ENCODE assay signal across 22 cellular contexts in genomic region chr2:234502919-234503285, GRCh38. TPM values are rescaled to one million over a fixed set of nuclear protein-coding genes. Genes with fewer than 3 reads are reported as not detected.
A peak's percentile ranks its signal among the peaks of the same experiment; 100 is the strongest.
DNase-seq lines count a peak whose midpoint lies in the region; ATAC-seq, FAIRE-seq and TF ChIP-seq lines count a peak whose summit lies in the region.
"Had no signal": no experiment of that assay in that cellular context is flagged by ENCODE, and none has a peak within 500 bp of the region (broad histone marks: within the 10 kb centered on the region; RNA-seq: fewer than 3 reads in every experiment).

No MANE protein-coding gene starts in this region.

- POLR2A ChIA-PET in HepG2 (lab: Yijun Ruan, JAX) = no interaction called here

- no peak overlapping the region for H3K4me3 ChIP-seq in liver (ENCODE audit: low read depth in 1 of 3, low read length in 3 of 3)
- no peak overlapping the region for H3K4me3 ChIP-seq in HepG2 (replicated peaks in 1 of 3; ENCODE audit: insufficient read depth in 1 of 3, low read depth in 2 of 3, low read length in 3 of 3)
- H3K4me3 ChIP-seq in astrocyte (ENCODE audit: insufficient read depth, low read depth, low read length) = peak overlapping the region; percentile 8
- H3K4me3 ChIP-seq in Peyer's patch = no peak overlapping the region
- H3K4me3 ChIP-seq: esophagus muscularis mucosa, prostate gland, upper lobe of right lung had no signal

- no peaks in the 10 kb centered on the region for H4K20me1 ChIP-seq in HepG2 (ENCODE audit: insufficient read depth, low read length)
- H4K20me1 ChIP-seq in astrocyte (ENCODE audit: insufficient read depth, low read length) = no peaks in the 10 kb centered on the region

- H3K4me1 ChIP-seq in liver (ENCODE audit: control insufficient read depth in 4 of 4, insufficient read depth in 4 of 4, low read length in 3 of 4) = no peaks in the 10 kb centered on the region
- no peaks in the 10 kb centered on the region for H3K4me1 ChIP-seq in HepG2 (ENCODE audit: insufficient read depth, low read length)
- peaks cover 12% of the 10 kb centered on the region for H3K4me1 ChIP-seq in astrocyte (ENCODE audit: insufficient read depth, low read length)
- peaks cover 14% of the 10 kb centered on the region for H3K4me1 ChIP-seq in foreskin keratinocyte
- peaks cover 0 to 3% (median 0%) of the 10 kb centered on the region in 4 donors for H3K4me1 ChIP-seq in Peyer's patch
- H3K4me1 ChIP-seq: prostate gland, upper lobe of right lung had no signal

- no peak for FAIRE-seq in HepG2 (lab: Jason Lieb, UNC)
- peak; percentile 52 for FAIRE-seq in astrocyte (lab: Jason Lieb, UNC)
- FAIRE-seq: G401.6 had no signal

- intact Hi-C loops in HepG2 (cut with micrococcal nuclease; ENCODE audit: unreplicated experiment) = no loop called here

- no peak overlapping the region for H3K4me3 Mint-ChIP-seq in astrocyte (ENCODE audit: unreplicated experiment)
- H3K4me3 Mint-ChIP-seq: B cell; CD8-positive, alpha-beta memory T cell had no signal

- TF ChIP-seq POLR2A in HepG2 (IDR thresholded peaks at IDR 0.05; ENCODE audit: insufficient read depth in 1 of 2, low read depth in 2 of 2, low read length in 2 of 2) = no peak
- no peak for TF ChIP-seq POLR2A in Peyer's patch (IDR thresholded peaks at IDR 0.05)

- H3K9ac ChIP-seq in liver (ENCODE audit: low read depth in 1 of 2, low read length in 2 of 2) (no peak overlapping the region), HepG2 (ENCODE audit: insufficient read depth, low read depth, low read length) (no peak overlapping the region), astrocyte (ENCODE audit: low read length) (no peak overlapping the region)

- TF ChIP-seq RAD21 in liver (IDR thresholded peaks at IDR 0.05) (no peak), HepG2 (CRISPR knock-in tag; IDR thresholded peaks at IDR 0.05) (no peak)

- TF ChIP-seq CTCF in liver (IDR thresholded peaks at IDR 0.05; ENCODE audit: low read depth, low read length, missing input control) (no peak), HepG2 (CRISPR knock-in tag; IDR thresholded peaks at IDR 0.05) (no peak), astrocyte (IDR thresholded peaks at IDR 0.05; ENCODE audit: insufficient read depth, low read depth, low read length) (no peak), foreskin keratinocyte (conservative IDR thresholded peaks at IDR 0.05) (no peak), Peyer's patch (IDR thresholded peaks at IDR 0.05) (no peak)

- H3K4me1 Mint-ChIP-seq in astrocyte (ENCODE audit: low read depth, unreplicated experiment) = peaks cover 12% of the 10 kb centered on the region

- H3K36me3 Mint-ChIP-seq in astrocyte (ENCODE audit: low read depth, unreplicated experiment) = no peaks in the 10 kb centered on the region

- H3K9me3 ChIP-seq in liver (ENCODE audit: control insufficient read depth in 4 of 4, low read length in 3 of 4) (no peaks in the 10 kb centered on the region), HepG2 (ENCODE audit: low read length) (no peaks in the 10 kb centered on the region), astrocyte (ENCODE audit: insufficient read depth, low read depth, low read length) (no peaks in the 10 kb centered on the region), Peyer's patch (no peaks in the 10 kb centered on the region)
- H3K9me3 ChIP-seq: esophagus muscularis mucosa, prostate gland, upper lobe of right lung had no signal

- CTCF ChIA-PET in HepG2 (lab: Yijun Ruan, JAX; ENCODE audit: low intra/inter-chr PET ratio, low total read pairs) = no interaction called here

- no peaks in the 10 kb centered on the region for H3K9me3 Mint-ChIP-seq in astrocyte (ENCODE audit: unreplicated experiment)
- H3K9me3 Mint-ChIP-seq: CD8-positive, alpha-beta memory T cell had no signal

- BruUV-seq in HepG2 (replicated peaks; lab: Mats Ljungman, UMichigan) = no TSS peak

- no peak for DNase-seq in HepG2 (ENCODE audit: low spot score)
- no peak for DNase-seq in astrocyte (ENCODE audit: low read depth)
- DNase-seq in foreskin keratinocyte = peak in 1 of 2 donors; percentile 73
- DNase-seq in activated gamma-delta T cell treated with Interleukin-2 at 50 U/mL for 16 hours = no peak
- no peak for DNase-seq in Peyer's patch
- DNase-seq: activated CD4-positive, alpha-beta T cell treated with anti-CD3 and anti-CD28 coated beads, Interleukin-2, amount 50 U/mL, for 4 hours; activated CD4-positive, CD25-positive, alpha-beta regulatory T cell; activated effector memory CD4-positive, alpha-beta T cell treated with anti-CD3 and anti-CD28 coated beads, Interleukin-2, amount 50 U/mL, for 16 hours; CD8-positive, alpha-beta memory T cell; cortex of kidney; DMS153; hypothalamus; left ventricle myocardium superior; NCI-H1930; upper lobe of right lung had no signal

- no peak overlapping the region for H3K27ac Mint-ChIP-seq in astrocyte (ENCODE audit: unreplicated experiment)
- H3K27ac Mint-ChIP-seq: B cell had no signal

- H3K4me2 ChIP-seq in HepG2 (ENCODE audit: low read depth, low read length) (no peak overlapping the region), astrocyte (ENCODE audit: low read length) (peak overlapping the region; percentile 68)

- 59% methylated on average over 3 of the region's 3 CpGs for WGBS in liver
- whole genome bisulfite sequencing in HepG2 (ENCODE audit: low lambda C conversion rate) = 34% methylated on average over 3 of the region's 3 CpGs

- in situ Hi-C loops in HepG2 (cut with HindIII; ENCODE audit: extremely low pct_ligation_motif_present, low pct_unique_long_range_greater_than_20kb) = no loop called here

- no peak overlapping the region for H2AFZ ChIP-seq in HepG2 (ENCODE audit: low read length)
- H2AFZ ChIP-seq in astrocyte (ENCODE audit: low read depth, low read length) = no peak overlapping the region

- H3K27ac ChIP-seq in liver (ENCODE audit: low read depth in 1 of 2, low read length in 2 of 2) = no peak overlapping the region
- no peak overlapping the region for H3K27ac ChIP-seq in HepG2 (ENCODE audit: extremely low read length, insufficient read depth, low read length)
- peak overlapping the region; percentile 34 for H3K27ac ChIP-seq in astrocyte (ENCODE audit: low read depth, low read length)
- H3K27ac ChIP-seq in foreskin keratinocyte = peak overlapping the region; percentile 19
- H3K27ac ChIP-seq in Peyer's patch = no peak overlapping the region
- H3K27ac ChIP-seq: esophagus muscularis mucosa, prostate gland, upper lobe of right lung had no signal

- H3K79me2 ChIP-seq in HepG2 (ENCODE audit: insufficient read depth, low read length) (no peaks in the 10 kb centered on the region), astrocyte (ENCODE audit: insufficient read depth, low read length) (no peaks in the 10 kb centered on the region)

- H3K27me3 ChIP-seq in liver (ENCODE audit: control insufficient read depth in 4 of 4, insufficient read depth in 4 of 4, low read length in 3 of 4) (no peaks in the 10 kb centered on the region), HepG2 (ENCODE audit: control insufficient read depth in 1 of 2, insufficient read depth in 2 of 2, low read length in 2 of 2) (peaks cover 2 to 4% of the 10 kb centered on the region in 2 experiments; a peak in 2 of 5 replicates), astrocyte (ENCODE audit: insufficient read depth, low read length) (no peaks in the 10 kb centered on the region), foreskin keratinocyte (no peaks in the 10 kb centered on the region), Peyer's patch (no peaks in the 10 kb centered on the region)

- no peak for ATAC-seq in HepG2
- peak; percentile 75 for ATAC-seq in foreskin keratinocyte
- no peak for ATAC-seq in GM19395 (IDR thresholded peaks at IDR 0.05; ENCODE audit: unreplicated experiment)
- no peak for ATAC-seq in HG02759 (IDR thresholded peaks at IDR 0.05; ENCODE audit: unreplicated experiment)
- ATAC-seq: left ventricle myocardium superior, upper lobe of right lung had no signal

- no peaks in the 10 kb centered on the region for H3K36me3 ChIP-seq in liver (ENCODE audit: control insufficient read depth in 4 of 4, insufficient read depth in 3 of 4, low read depth in 1 of 4, low read length in 3 of 4)
- H3K36me3 ChIP-seq in HepG2 (replicated peaks in 1 of 2; ENCODE audit: control insufficient read depth in 1 of 2, insufficient read depth in 2 of 2, low read length in 2 of 2) = no peaks in the 10 kb centered on the region
- no peaks in the 10 kb centered on the region for H3K36me3 ChIP-seq in astrocyte (ENCODE audit: insufficient read depth, low read length)
- H3K36me3 ChIP-seq in Peyer's patch = no peaks in the 10 kb centered on the region
- H3K36me3 ChIP-seq: esophagus muscularis mucosa, prostate gland, upper lobe of right lung had no signal

- no peak for TF ChIP-seq EP300 in HepG2 (IDR thresholded peaks at IDR 0.05; ENCODE audit: low read depth in 2 of 2, low read length in 2 of 2)
- no peak for TF ChIP-seq EP300 in HepG2 (CRISPR knock-in tag; IDR thresholded peaks at IDR 0.05; ENCODE audit: borderline replicate concordance)

- no peaks in the 10 kb centered on the region for H3K27me3 Mint-ChIP-seq in astrocyte (ENCODE audit: low read depth, unreplicated experiment)

RNA-seq across cellular contexts. Expression of gene ARL4C, which starts 6.0 kb away (rescaled TPM):
- 1 to 10 TPM; 1.4 to 2.8 TPM for total RNA-seq in liver
- 1 to 10 TPM; 1.8 to 2.5 TPM for polyA plus RNA-seq in liver
- 0.15 and 0.21 TPM in 2 replicates for total RNA-seq in HepG2 (2016; rRNA removed; fragmentation: Illumina TruSeq; extraction: Trizol)
- not detected in 2 replicates for total RNA-seq in HepG2 (2016; cell fraction: cytosol; rRNA removed; fragmentation: Illumina TruSeq; extraction: Trizol; ENCODE audit: low read depth)
- 0.12 and 0.15 TPM in 2 replicates for total RNA-seq in HepG2 (2016; cell fraction: insoluble cytoplasmic fraction; rRNA removed; fragmentation: Illumina TruSeq; extraction: Trizol)
- 0.14 and 0.15 TPM in 2 replicates for total RNA-seq in HepG2 (2016; cell fraction: membrane; rRNA removed; fragmentation: Illumina TruSeq; extraction: Trizol)
- 0.16 and 0.25 TPM in 2 replicates for total RNA-seq in HepG2 (2016; cell fraction: nucleus; rRNA removed; fragmentation: Illumina TruSeq; extraction: Trizol)
- polyA plus RNA-seq in HepG2 (2011; rRNA removed) = 0.07 and 0.08 TPM in 2 replicates
- 0.05 and 0.09 TPM in 2 replicates for polyA plus RNA-seq in HepG2 (2011; cell fraction: cytosol; rRNA removed)
- 0.06 and 0.14 TPM in 2 replicates for polyA plus RNA-seq in HepG2 (2011; cell fraction: nucleus; rRNA removed)
- polyA plus RNA-seq in HepG2 (2012) = 0.05 TPM in 1 of 2 replicates, not detected in the other
- 0.03 and 0.06 TPM in 2 replicates for polyA plus RNA-seq in HepG2 (2016; cell fraction: cytosol; fragmentation: Illumina TruSeq; extraction: Trizol; ENCODE audit: low read depth)
- 0.19 and 0.28 TPM in 2 replicates for polyA plus RNA-seq in HepG2 (2016; cell fraction: insoluble cytoplasmic fraction; fragmentation: Illumina TruSeq; extraction: Trizol; ENCODE audit: low read depth)
- polyA plus RNA-seq in HepG2 (2016; cell fraction: membrane; fragmentation: Illumina TruSeq; extraction: Trizol; ENCODE audit: low read depth) = 0.09 and 0.15 TPM in 2 replicates
- polyA plus RNA-seq in HepG2 (2016; cell fraction: nucleus; fragmentation: Illumina TruSeq; extraction: Trizol; ENCODE audit: insufficient read depth, low read depth) = 0.21 and 0.36 TPM in 2 replicates
- not detected in 2 replicates for polyA minus RNA-seq in HepG2 (2011; rRNA and poly(A)+ RNA removed; ENCODE audit: low replicate concordance)
- polyA minus RNA-seq in HepG2 (2011; cell fraction: cytosol; rRNA and poly(A)+ RNA removed) = not detected in 2 replicates
- not detected in 2 replicates for polyA minus RNA-seq in HepG2 (2011; cell fraction: nucleus; rRNA and poly(A)+ RNA removed)
- total RNA-seq in astrocyte = 59.3 and 70.7 TPM in 2 replicates
- total RNA-seq in foreskin keratinocyte = 139 and 150 TPM in 2 replicates
- 105 and 111 TPM in 2 replicates for polyA plus RNA-seq in foreskin keratinocyte
- 10 to 100 TPM in 1 of 4 donors, 1 to 10 TPM in 3; 4.5 to 23.9 (median 5.9) TPM for total RNA-seq in Peyer's patch

Comparison
In these comparisons a context has a peak if more than half of its experiments do, and no peak if none do; other contexts are left out.
1. H3K27ac ChIP-seq: peak in astrocyte (single experiment) and foreskin keratinocyte (single experiment); none in liver (0 of 2), HepG2 (single experiment) and Peyer's patch (0 of 4).